22 cellular contexts compared by ENCODE assay signal in genomic region chr7:138077809-138078208, GRCh38. TPM values are rescaled to one million over a fixed set of nuclear protein-coding genes. Genes with fewer than 3 reads are reported as not detected.
"Had no signal": no experiment of that assay in that cellular context is flagged by ENCODE, and none has a peak within 500 bp of the region (broad histone marks: within the 10 kb centered on the region; RNA-seq: fewer than 3 reads in every experiment).

No MANE protein-coding gene starts in this region.

- H3K27ac Mint-ChIP-seq: activated B cell treated with CpG ODN at 0.5 μM for 24 hours; activated naive CD4-positive, alpha-beta T cell treated with anti-CD3 and anti-CD28 coated beads, Interleukin-2, amount 50 U/mL, for 24 hours; dendritic cell treated with granulocyte-macrophage colony-stimulating factor and Interleukin-4, amounts not matched to agents 40 ng/mL and 50 ng/mL, for 4 days had no signal

- H3K36me3 ChIP-seq: neutrophil had no signal

- H3K27me3 ChIP-seq: body of pancreas, neutrophil had no signal

- H3K4me1 Mint-ChIP-seq: activated naive CD4-positive, alpha-beta T cell treated with anti-CD3 and anti-CD28 coated beads, Interleukin-2, amount 50 U/mL, for 24 hours had no signal

- H3K4me3 ChIP-seq: body of pancreas, mucosa of descending colon had no signal

- H3K9me3 ChIP-seq: body of pancreas, neutrophil had no signal

- H3K27ac ChIP-seq: body of pancreas, neutrophil had no signal

- H3K36me3 Mint-ChIP-seq: activated naive CD4-positive, alpha-beta T cell treated with anti-CD3 and anti-CD28 coated beads, Interleukin-2, amount 50 U/mL, for 24 hours had no signal

- H3K4me1 ChIP-seq: body of pancreas had no signal

- H3K27me3 Mint-ChIP-seq: activated naive CD4-positive, alpha-beta T cell treated with anti-CD3 and anti-CD28 coated beads, Interleukin-2, amount 50 U/mL, for 24 hours; dendritic cell treated with granulocyte-macrophage colony-stimulating factor and Interleukin-4, amounts not matched to agents 40 ng/mL and 50 ng/mL, for 4 days had no signal

- DNase-seq: activated B cell treated with CpG ODN at 0.5 μM for 24 hours; activated CD4-positive, alpha-beta T cell treated with anti-CD3 and anti-CD28 coated beads, Interleukin-2, amount 50 U/mL, for 1 hour; activated effector memory CD4-positive, alpha-beta T cell treated with Interleukin-2 at 50 U/mL for 16 hours; amniotic stem cell; body of pancreas; cerebellar nuclear complex; hypothalamus; left cardiac atrium; mucosa of descending colon; naive thymus-derived CD8-positive, alpha-beta T cell; posterior cingulate gyrus; right cardiac atrium; stimulated activated CD4-positive, alpha-beta T cell treated with anti-CD3 and anti-CD28 coated beads, Interleukin-12 subunit alpha, Interleukin-12 subunit beta, amount 100 ng/mL, for 4 hours; stimulated activated naive CD4-positive, alpha-beta T cell; T-helper 1 cell; trophoblast cell had no signal

- H3K4me3 Mint-ChIP-seq: activated B cell treated with CpG ODN at 0.5 μM for 24 hours; activated naive CD4-positive, alpha-beta T cell treated with anti-CD3 and anti-CD28 coated beads, Interleukin-2, amount 50 U/mL, for 24 hours; dendritic cell treated with granulocyte-macrophage colony-stimulating factor and Interleukin-4, amounts not matched to agents 40 ng/mL and 50 ng/mL, for 4 days; naive thymus-derived CD8-positive, alpha-beta T cell had no signal

RNA-seq across cellular contexts. Expression of gene AKR1D1, which starts 1.6 kb away (rescaled TPM):
- total RNA-seq: activated B cell treated with CpG ODN at 0.5 μM for 24 hours; activated CD8-positive, alpha-beta memory T cell treated with anti-CD3 and anti-CD28 coated beads for 36 hours; body of pancreas; esophagus mucosa; fibroblast of villous mesenchyme; left cardiac atrium; mucosa of descending colon; naive thymus-derived CD8-positive, alpha-beta T cell; right cardiac atrium had no signal
- polyA plus RNA-seq: naive thymus-derived CD8-positive, alpha-beta T cell; right cardiac atrium had no signal
